Comparison of ENCODE assay signal across 6 cellular contexts in genomic region chr13:46466074-46466473, GRCh38.
DNase-seq lines count a peak whose midpoint lies in the region; TF ChIP-seq lines count a peak whose summit lies in the region.
"Not testable (repeated sequence)": the region's sequence is repeated elsewhere in the genome, so short reads cannot be mapped to it uniquely, and the experiment has no call there.

No MANE protein-coding gene starts in this region.

- H3K18ac ChIP-seq in trophoblast cell (ENCODE audit: low read length) = not testable (repeated sequence)

- peak overlapping the region; percentile 98 for H3K27ac Mint-ChIP-seq in neural crest cell (ENCODE audit: unreplicated experiment)

- peak overlapping the region; percentile 17 for H2BK120ac ChIP-seq in trophoblast cell (ENCODE audit: insufficient read depth, low read length, poor library complexity)

- not testable (repeated sequence) for H3K9me3 ChIP-seq in ectodermal cell (ENCODE audit: control insufficient read depth, low read length); iPS-18c (ENCODE audit: control insufficient read depth, insufficient read depth, low read length); trophoblast cell (ENCODE audit: insufficient read depth, low read depth, low read length)

- H3K4me3 ChIP-seq in ectodermal cell (ENCODE audit: insufficient read depth, low read depth, low read length); trophoblast cell (ENCODE audit: low read depth, low read length): not testable (repeated sequence)
- peak overlapping the region; percentile 28; the same call in 1 of the 2 replicates for H3K4me3 ChIP-seq in iPS-18c (ENCODE audit: insufficient read depth, low read depth, low read length)

- not testable (repeated sequence) for H3K27me3 Mint-ChIP-seq in neural crest cell (ENCODE audit: low read depth)

- not testable (repeated sequence) for H3K23ac ChIP-seq in trophoblast cell (ENCODE audit: low read length)

- H4K12ac ChIP-seq in trophoblast cell (ENCODE audit: low read depth, low read length) = not testable (repeated sequence)

- not testable (repeated sequence) for H3K36me3 Mint-ChIP-seq in neural crest cell (ENCODE audit: low read depth)

- not testable (repeated sequence) for H3K27me3 ChIP-seq in ectodermal cell (ENCODE audit: control insufficient read depth, insufficient read depth, low read length, poor library complexity, severe bottlenecking); trophoblast cell (ENCODE audit: insufficient read depth, low read length)

- not testable (repeated sequence) for H2AK5ac ChIP-seq in trophoblast cell (ENCODE audit: low read length)

- H3K79me2 ChIP-seq in trophoblast cell (ENCODE audit: control insufficient read depth, insufficient read depth, low read length, poor library complexity) = not testable (repeated sequence)

- H3K9ac ChIP-seq in trophoblast cell (ENCODE audit: low read length) = not testable (repeated sequence)

- H3K4ac ChIP-seq in trophoblast cell (ENCODE audit: low read depth, low read length) = not testable (repeated sequence)

- H3K36me3 ChIP-seq in ectodermal cell (ENCODE audit: control insufficient read depth, insufficient read depth, low read length); trophoblast cell (ENCODE audit: control insufficient read depth in 1 of 2, insufficient read depth in 2 of 2, low read length in 2 of 2): not testable (repeated sequence)

- not testable (repeated sequence) for H3K9me3 Mint-ChIP-seq in neural crest cell

- H2BK12ac ChIP-seq in trophoblast cell (ENCODE audit: low read length) = peak overlapping the region; percentile 49

- H3K4me1 Mint-ChIP-seq in neural crest cell = peaks cover 30% of the 10 kb centered on the region

- 91 to 93% methylated on average over 7 of the region's 7 CpGs for WGBS in ectodermal cell, 2 experiments
- no CpG with 5 or more reads among the region's 7 CpGs for WGBS in trophoblast cell (ENCODE audit: extremely low coverage, insufficient coverage, insufficient read length)

- peaks cover 16% of the 10 kb centered on the region for H3K79me1 ChIP-seq in trophoblast cell (ENCODE audit: low read length)

- H2BK5ac ChIP-seq in trophoblast cell (ENCODE audit: low read depth, low read length, poor library complexity) = peak overlapping the region; percentile 33

- H3K4me1 ChIP-seq in ectodermal cell (ENCODE audit: control insufficient read depth, insufficient read depth, low read length) = not testable (repeated sequence)
- H3K4me1 ChIP-seq in trophoblast cell (ENCODE audit: control insufficient read depth in 1 of 2, insufficient read depth in 2 of 2, low read length in 2 of 2) = peaks cover 13 to 20% of the 10 kb centered on the region in 2 experiments

- not testable (repeated sequence) for H2AFZ ChIP-seq in trophoblast cell (ENCODE audit: insufficient read depth, low read length, poor library complexity)

- TF ChIP-seq CTCF in neural crest cell (conservative IDR thresholded peaks at IDR 0.05) = not testable (repeated sequence)

- H3K27ac ChIP-seq in ectodermal cell (ENCODE audit: insufficient read depth, low read depth, low read length, poor library complexity, severe bottlenecking) = peak overlapping the region; percentile 77
- H3K27ac ChIP-seq in trophoblast cell (ENCODE audit: low read depth, low read length) = not testable (repeated sequence)

- H3K4me2 ChIP-seq in trophoblast cell (ENCODE audit: low read length) = not testable (repeated sequence)

- H3K14ac ChIP-seq in trophoblast cell (ENCODE audit: low read length) = not testable (repeated sequence)

- not testable (repeated sequence) for H4K8ac ChIP-seq in trophoblast cell (ENCODE audit: low read depth, low read length)

- H3K4me3 Mint-ChIP-seq in neural crest cell = peak overlapping the region; percentile 91

- not testable (repeated sequence) for H4K91ac ChIP-seq in trophoblast cell (ENCODE audit: low read depth, low read length)

- DNase-seq in ELF-1 (ENCODE audit: low read depth, low spot score) (peak; percentile 54), RPMI7951 (ENCODE audit: low read depth) (peak; percentile 25), neural crest cell (ENCODE audit: low read depth, low spot score) (peak; percentile 45)
- not testable (repeated sequence) for DNase-seq in trophoblast cell
